1 cellular context compared by ENCODE assay signal in the genomic region with DNA sequence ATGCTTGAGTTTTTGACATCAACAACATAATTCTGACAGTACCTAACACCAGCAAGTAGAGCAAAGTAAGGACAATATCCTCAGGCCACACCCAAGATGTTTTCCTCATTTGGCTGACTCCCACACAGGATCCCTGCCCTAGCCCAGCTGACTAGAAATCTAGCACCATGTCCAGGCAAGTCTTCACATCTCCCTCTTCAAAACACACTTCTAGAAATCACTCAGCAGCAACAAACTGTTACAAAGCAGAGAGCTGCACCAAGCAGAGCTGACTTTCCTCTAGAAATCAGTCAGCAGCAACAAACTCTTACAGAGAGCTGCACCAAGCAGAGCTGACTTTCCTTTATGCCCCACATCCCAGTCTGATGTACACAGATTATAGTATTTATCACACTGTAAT.
TF ChIP-seq lines count a peak whose summit lies in the region.

No MANE protein-coding gene starts in this region.

TF ChIP-seq in GM12878, 131 proteins besides CTCF, POLR2A, EP300 and RAD21 (continued from another document):
- TF ChIP-seq BCL3 (IDR thresholded peaks at IDR 0.05; ENCODE audit: borderline replicate concordance, insufficient read depth, low read depth, low read length, poor library complexity, severe bottlenecking) (peak; percentile 53), HDAC6 (IDR thresholded peaks at IDR 0.05; ENCODE audit: unreplicated experiment) (no peak), CREB1 (IDR thresholded peaks at IDR 0.05; ENCODE audit: low read depth) (0 out of 2 replicates have a peak, but pooled peaks have one; percentile 26), IKZF2 (IDR thresholded peaks at IDR 0.05) (peak; percentile 39 to 43; a peak in 2 of 4 replicates), MEF2A (IDR thresholded peaks at IDR 0.05; ENCODE audit: insufficient read depth, low read depth, low read length) (no peak), SREBF1 (IDR thresholded peaks at IDR 0.05; ENCODE audit: low read length) (no peak), ZBTB40 (IDR thresholded peaks at IDR 0.05; ENCODE audit: borderline replicate concordance) (no peak), ZNF217 (IDR thresholded peaks at IDR 0.05) (no peak), NKRF (conservative IDR thresholded peaks at IDR 0.05) (no peak)
